Comparison of ENCODE assay signal across 1 cellular context in the genomic region with DNA sequence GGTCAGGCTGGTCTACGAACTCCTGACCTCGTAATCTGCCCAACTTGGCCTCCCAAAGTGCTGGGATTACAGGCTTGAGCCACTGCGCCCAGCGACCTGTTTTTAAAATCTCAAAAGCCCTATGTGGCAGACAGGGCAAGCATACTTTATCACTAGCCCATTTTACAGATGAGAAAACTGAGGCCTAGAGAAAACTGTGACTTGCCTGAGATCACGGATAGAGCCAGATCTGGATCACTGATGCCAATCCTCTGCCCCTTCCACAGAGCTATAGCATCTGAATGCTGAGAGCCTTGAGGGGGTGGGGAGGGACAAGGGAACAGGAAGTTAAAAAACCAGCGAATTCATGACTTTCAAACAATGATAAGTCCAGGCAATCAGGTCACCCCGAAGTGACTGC.
TF ChIP-seq lines count a peak whose summit lies in the region.

No MANE protein-coding gene starts in this region.

TF ChIP-seq in K562, 482 proteins besides CTCF, POLR2A, EP300 and RAD21 (continues in another document):
- TF ChIP-seq ZNF212 (CRISPR knock-in tag; IDR thresholded peaks at IDR 0.05) (no peak), ZNF121 (CRISPR knock-in tag; conservative IDR thresholded peaks at IDR 0.05) (no peak), NFE2L1 (tag; IDR thresholded peaks at IDR 0.05; ENCODE audit: borderline replicate concordance, low read depth) (no peak), SLC30A9 (CRISPR knock-in tag; IDR thresholded peaks at IDR 0.05) (no peak), HMG20A (CRISPR knock-in tag; conservative IDR thresholded peaks at IDR 0.05) (no peak), KAT7 (CRISPR knock-in tag; IDR thresholded peaks at IDR 0.05; ENCODE audit: borderline replicate concordance) (no peak), FIP1L1 (IDR thresholded peaks at IDR 0.05; ENCODE audit: low read depth, low read length, poor library complexity, severe bottlenecking) (no peak), BHLHE40 (IDR thresholded peaks at IDR 0.05; ENCODE audit: low read length) (no peak), KDM1A (IDR thresholded peaks at IDR 0.05) (peak; percentile 78 to 89), MCM2 (IDR thresholded peaks at IDR 0.05; ENCODE audit: low read depth) (no peak), ZNF239 (CRISPR knock-in tag; IDR thresholded peaks at IDR 0.05) (no peak), SIN3A (IDR thresholded peaks at IDR 0.05; ENCODE audit: borderline replicate concordance in 2 of 2, control insufficient read depth in 1 of 2, low read depth in 2 of 2, low read length in 2 of 2) (no peak), RBM39 (optimal IDR thresholded peaks at IDR 0.05; ENCODE audit: low read depth, low read length) (no peak), CBX2 (IDR thresholded peaks at IDR 0.05; ENCODE audit: insufficient read depth, low read length, poor library complexity, severe bottlenecking) (no peak), FUS (optimal IDR thresholded peaks at IDR 0.05; ENCODE audit: low read depth, low read length) (no peak), NFIC (IDR thresholded peaks at IDR 0.05) (no peak), ZNF79 (CRISPR knock-in tag; IDR thresholded peaks at IDR 0.05; ENCODE audit: low read depth) (no peak), SMAD4 (CRISPR knock-in tag; conservative IDR thresholded peaks at IDR 0.05) (no peak), ZNF140 (CRISPR knock-in tag; IDR thresholded peaks at IDR 0.05) (no peak), LARP7 (IDR thresholded peaks at IDR 0.05) (no peak), HDAC1 (IDR thresholded peaks at IDR 0.05) (no peak), ZNF408 (CRISPR knock-in tag; IDR thresholded peaks at IDR 0.05; ENCODE audit: low read depth) (no peak), HDAC2 (IDR thresholded peaks at IDR 0.05) (peak; percentile 81; the same call in 1 of the 2 replicates), TAF9B (IDR thresholded peaks at IDR 0.05; ENCODE audit: partially characterized antibody) (no peak), CBX1 (IDR thresholded peaks at IDR 0.05; ENCODE audit: low read depth) (0 out of 2 replicates have a peak, but pooled peaks have one; percentile 66), KLF13 (tag; IDR thresholded peaks at IDR 0.05; ENCODE audit: borderline replicate concordance, low read depth) (no peak), KLF1 (tag; IDR thresholded peaks at IDR 0.05) (no peak), SMARCA5 (IDR thresholded peaks at IDR 0.05) (peak; percentile 66; the same call in 1 of the 2 replicates), MBD2 (IDR thresholded peaks at IDR 0.05; ENCODE audit: borderline replicate concordance, low read depth) (no peak)
- TF ChIP-seq, protein P1, sequence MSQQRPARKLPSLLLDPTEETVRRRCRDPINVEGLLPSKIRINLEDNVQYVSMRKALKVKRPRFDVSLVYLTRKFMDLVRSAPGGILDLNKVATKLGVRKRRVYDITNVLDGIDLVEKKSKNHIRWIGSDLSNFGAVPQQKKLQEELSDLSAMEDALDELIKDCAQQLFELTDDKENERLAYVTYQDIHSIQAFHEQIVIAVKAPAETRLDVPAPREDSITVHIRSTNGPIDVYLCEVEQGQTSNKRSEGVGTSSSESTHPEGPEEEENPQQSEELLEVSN (IDR thresholded peaks at IDR 0.05; ENCODE audit: borderline replicate concordance in 1 of 2, extremely low read depth in 1 of 2, insufficient read depth in 1 of 2, insufficient read length in 1 of 2, low read depth in 1 of 2, low read length in 1 of 2, poor library complexity in 1 of 2, severe bottlenecking in 1 of 2) = no peak
- TF ChIP-seq, protein P2, sequence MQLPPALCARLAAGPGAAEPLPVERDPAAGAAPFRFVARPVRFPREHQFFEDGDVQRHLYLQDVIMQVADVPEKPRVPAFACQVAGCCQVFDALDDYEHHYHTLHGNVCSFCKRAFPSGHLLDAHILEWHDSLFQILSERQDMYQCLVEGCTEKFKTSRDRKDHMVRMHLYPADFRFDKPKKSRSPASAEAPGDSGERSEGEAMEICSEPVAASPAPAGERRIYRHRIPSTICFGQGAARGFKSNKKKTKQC (CRISPR knock-in tag; IDR thresholded peaks at IDR 0.05) = no peak
- TF ChIP-seq, protein P3, sequence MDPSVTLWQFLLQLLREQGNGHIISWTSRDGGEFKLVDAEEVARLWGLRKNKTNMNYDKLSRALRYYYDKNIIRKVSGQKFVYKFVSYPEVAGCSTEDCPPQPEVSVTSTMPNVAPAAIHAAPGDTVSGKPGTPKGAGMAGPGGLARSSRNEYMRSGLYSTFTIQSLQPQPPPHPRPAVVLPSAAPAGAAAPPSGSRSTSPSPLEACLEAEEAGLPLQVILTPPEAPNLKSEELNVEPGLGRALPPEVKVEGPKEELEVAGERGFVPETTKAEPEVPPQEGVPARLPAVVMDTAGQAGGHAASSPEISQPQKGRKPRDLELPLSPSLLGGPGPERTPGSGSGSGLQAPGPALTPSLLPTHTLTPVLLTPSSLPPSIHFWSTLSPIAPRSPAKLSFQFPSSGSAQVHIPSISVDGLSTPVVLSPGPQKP (CRISPR knock-in tag; IDR thresholded peaks at IDR 0.05) = no peak
- TF ChIP-seq, protein P4, sequence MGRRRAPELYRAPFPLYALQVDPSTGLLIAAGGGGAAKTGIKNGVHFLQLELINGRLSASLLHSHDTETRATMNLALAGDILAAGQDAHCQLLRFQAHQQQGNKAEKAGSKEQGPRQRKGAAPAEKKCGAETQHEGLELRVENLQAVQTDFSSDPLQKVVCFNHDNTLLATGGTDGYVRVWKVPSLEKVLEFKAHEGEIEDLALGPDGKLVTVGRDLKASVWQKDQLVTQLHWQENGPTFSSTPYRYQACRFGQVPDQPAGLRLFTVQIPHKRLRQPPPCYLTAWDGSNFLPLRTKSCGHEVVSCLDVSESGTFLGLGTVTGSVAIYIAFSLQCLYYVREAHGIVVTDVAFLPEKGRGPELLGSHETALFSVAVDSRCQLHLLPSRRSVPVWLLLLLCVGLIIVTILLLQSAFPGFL (CRISPR knock-in tag; IDR thresholded peaks at IDR 0.05) = no peak
- TF ChIP-seq, protein P5, sequence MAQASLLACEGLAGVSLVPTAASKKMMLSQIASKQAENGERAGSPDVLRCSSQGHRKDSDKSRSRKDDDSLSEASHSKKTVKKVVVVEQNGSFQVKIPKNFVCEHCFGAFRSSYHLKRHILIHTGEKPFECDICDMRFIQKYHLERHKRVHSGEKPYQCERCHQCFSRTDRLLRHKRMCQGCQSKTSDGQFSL (CRISPR knock-in tag; IDR thresholded peaks at IDR 0.05) = no peak
- TF ChIP-seq, protein P5 (tag; IDR thresholded peaks at IDR 0.05) = no peak
- TF ChIP-seq, protein P6, sequence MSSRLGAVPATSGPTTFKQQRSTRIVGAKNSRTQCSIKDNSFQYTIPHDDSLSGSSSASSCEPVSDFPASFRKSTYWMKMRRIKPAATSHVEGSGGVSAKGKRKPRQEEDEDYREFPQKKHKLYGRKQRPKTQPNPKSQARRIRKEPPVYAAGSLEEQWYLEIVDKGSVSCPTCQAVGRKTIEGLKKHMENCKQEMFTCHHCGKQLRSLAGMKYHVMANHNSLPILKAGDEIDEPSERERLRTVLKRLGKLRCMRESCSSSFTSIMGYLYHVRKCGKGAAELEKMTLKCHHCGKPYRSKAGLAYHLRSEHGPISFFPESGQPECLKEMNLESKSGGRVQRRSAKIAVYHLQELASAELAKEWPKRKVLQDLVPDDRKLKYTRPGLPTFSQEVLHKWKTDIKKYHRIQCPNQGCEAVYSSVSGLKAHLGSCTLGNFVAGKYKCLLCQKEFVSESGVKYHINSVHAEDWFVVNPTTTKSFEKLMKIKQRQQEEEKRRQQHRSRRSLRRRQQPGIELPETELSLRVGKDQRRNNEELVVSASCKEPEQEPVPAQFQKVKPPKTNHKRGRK (tag; IDR thresholded peaks at IDR 0.05) = 0 out of 2 replicates have a peak, but pooled peaks have one; percentile 1
- TF ChIP-seq, protein P7, sequence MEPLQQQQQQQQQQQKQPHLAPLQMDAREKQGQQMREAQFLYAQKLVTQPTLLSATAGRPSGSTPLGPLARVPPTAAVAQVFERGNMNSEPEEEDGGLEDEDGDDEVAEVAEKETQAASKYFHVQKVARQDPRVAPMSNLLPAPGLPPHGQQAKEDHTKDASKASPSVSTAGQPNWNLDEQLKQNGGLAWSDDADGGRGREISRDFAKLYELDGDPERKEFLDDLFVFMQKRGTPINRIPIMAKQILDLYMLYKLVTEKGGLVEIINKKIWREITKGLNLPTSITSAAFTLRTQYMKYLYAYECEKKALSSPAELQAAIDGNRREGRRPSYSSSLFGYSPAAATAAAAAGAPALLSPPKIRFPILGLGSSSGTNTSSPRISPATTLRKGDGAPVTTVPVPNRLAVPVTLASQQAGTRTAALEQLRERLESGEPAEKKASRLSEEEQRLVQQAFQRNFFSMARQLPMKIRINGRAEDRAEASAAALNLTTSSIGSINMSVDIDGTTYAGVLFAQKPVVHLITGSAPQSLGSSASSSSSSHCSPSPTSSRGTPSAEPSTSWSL (CRISPR knock-in tag; IDR thresholded peaks at IDR 0.05; ENCODE audit: borderline replicate concordance) = no peak
- TF ChIP-seq, protein P8, sequence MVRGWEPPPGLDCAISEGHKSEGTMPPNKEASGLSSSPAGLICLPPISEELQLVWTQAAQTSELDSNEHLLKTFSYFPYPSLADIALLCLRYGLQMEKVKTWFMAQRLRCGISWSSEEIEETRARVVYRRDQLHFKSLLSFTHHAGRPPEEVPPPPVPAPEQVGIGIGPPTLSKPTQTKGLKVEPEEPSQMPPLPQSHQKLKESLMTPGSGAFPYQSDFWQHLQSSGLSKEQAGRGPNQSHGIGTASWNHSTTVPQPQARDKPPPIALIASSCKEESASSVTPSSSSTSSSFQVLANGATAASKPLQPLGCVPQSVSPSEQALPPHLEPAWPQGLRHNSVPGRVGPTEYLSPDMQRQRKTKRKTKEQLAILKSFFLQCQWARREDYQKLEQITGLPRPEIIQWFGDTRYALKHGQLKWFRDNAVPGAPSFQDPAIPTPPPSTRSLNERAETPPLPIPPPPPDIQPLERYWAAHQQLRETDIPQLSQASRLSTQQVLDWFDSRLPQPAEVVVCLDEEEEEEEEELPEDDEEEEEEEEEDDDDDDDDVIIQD (CRISPR knock-in tag; IDR thresholded peaks at IDR 0.05) = no peak
- TF ChIP-seq, protein P9, sequence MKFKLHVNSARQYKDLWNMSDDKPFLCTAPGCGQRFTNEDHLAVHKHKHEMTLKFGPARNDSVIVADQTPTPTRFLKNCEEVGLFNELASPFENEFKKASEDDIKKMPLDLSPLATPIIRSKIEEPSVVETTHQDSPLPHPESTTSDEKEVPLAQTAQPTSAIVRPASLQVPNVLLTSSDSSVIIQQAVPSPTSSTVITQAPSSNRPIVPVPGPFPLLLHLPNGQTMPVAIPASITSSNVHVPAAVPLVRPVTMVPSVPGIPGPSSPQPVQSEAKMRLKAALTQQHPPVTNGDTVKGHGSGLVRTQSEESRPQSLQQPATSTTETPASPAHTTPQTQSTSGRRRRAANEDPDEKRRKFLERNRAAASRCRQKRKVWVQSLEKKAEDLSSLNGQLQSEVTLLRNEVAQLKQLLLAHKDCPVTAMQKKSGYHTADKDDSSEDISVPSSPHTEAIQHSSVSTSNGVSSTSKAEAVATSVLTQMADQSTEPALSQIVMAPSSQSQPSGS (CRISPR knock-in tag; IDR thresholded peaks at IDR 0.05) = no peak
- TF ChIP-seq, protein P10, sequence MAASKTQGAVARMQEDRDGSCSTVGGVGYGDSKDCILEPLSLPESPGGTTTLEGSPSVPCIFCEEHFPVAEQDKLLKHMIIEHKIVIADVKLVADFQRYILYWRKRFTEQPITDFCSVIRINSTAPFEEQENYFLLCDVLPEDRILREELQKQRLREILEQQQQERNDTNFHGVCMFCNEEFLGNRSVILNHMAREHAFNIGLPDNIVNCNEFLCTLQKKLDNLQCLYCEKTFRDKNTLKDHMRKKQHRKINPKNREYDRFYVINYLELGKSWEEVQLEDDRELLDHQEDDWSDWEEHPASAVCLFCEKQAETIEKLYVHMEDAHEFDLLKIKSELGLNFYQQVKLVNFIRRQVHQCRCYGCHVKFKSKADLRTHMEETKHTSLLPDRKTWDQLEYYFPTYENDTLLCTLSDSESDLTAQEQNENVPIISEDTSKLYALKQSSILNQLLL (CRISPR knock-in tag; IDR thresholded peaks at IDR 0.05; ENCODE audit: borderline replicate concordance) = no peak
- TF ChIP-seq, protein P11, sequence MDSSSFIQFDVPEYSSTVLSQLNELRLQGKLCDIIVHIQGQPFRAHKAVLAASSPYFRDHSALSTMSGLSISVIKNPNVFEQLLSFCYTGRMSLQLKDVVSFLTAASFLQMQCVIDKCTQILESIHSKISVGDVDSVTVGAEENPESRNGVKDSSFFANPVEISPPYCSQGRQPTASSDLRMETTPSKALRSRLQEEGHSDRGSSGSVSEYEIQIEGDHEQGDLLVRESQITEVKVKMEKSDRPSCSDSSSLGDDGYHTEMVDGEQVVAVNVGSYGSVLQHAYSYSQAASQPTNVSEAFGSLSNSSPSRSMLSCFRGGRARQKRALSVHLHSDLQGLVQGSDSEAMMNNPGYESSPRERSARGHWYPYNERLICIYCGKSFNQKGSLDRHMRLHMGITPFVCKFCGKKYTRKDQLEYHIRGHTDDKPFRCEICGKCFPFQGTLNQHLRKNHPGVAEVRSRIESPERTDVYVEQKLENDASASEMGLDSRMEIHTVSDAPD (CRISPR knock-in tag; IDR thresholded peaks at IDR 0.05) = no peak
- TF ChIP-seq, protein P12, sequence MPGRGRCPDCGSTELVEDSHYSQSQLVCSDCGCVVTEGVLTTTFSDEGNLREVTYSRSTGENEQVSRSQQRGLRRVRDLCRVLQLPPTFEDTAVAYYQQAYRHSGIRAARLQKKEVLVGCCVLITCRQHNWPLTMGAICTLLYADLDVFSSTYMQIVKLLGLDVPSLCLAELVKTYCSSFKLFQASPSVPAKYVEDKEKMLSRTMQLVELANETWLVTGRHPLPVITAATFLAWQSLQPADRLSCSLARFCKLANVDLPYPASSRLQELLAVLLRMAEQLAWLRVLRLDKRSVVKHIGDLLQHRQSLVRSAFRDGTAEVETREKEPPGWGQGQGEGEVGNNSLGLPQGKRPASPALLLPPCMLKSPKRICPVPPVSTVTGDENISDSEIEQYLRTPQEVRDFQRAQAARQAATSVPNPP (IDR thresholded peaks at IDR 0.05; ENCODE audit: borderline replicate concordance, insufficient read depth, insufficient read length) = no peak
